ENCODE assay signal across 1 cellular context in genomic region chr13:39037410-39037879, GRCh38.
TF ChIP-seq lines count a peak whose summit lies in the region.

No MANE protein-coding gene starts in this region.

TF ChIP-seq in HepG2, 621 proteins besides CTCF, POLR2A, EP300 and RAD21 (continued from another document and continues in another):
- TF ChIP-seq RXRA (CRISPR knock-in tag; IDR thresholded peaks at IDR 0.05) = no peak
- no peak for TF ChIP-seq ZNF451 (CRISPR knock-in tag; IDR thresholded peaks at IDR 0.05)
- no peak for TF ChIP-seq PRPF4 (IDR thresholded peaks at IDR 0.05; ENCODE audit: low read depth, low read length, poor library complexity, severe bottlenecking)
- no peak for TF ChIP-seq ATF4 (CRISPR knock-in tag; IDR thresholded peaks at IDR 0.05)
- TF ChIP-seq TCF12 (IDR thresholded peaks at IDR 0.05) = no peak
- TF ChIP-seq TCF12 (CRISPR knock-in tag; IDR thresholded peaks at IDR 0.05) = 0 out of 2 replicates have a peak, but pooled peaks have one; percentile 55
- TF ChIP-seq AKNA (CRISPR knock-in tag; IDR thresholded peaks at IDR 0.05; ENCODE audit: borderline replicate concordance) = no peak
- no peak; the same call in 1 of the 2 replicates for TF ChIP-seq IRF2 (CRISPR knock-in tag; IDR thresholded peaks at IDR 0.05)
- no peak for TF ChIP-seq ZNF496 (CRISPR knock-in tag; IDR thresholded peaks at IDR 0.05; ENCODE audit: insufficient replicate concordance)
- no peak for TF ChIP-seq HIVEP1 (CRISPR knock-in tag; IDR thresholded peaks at IDR 0.05)
- TF ChIP-seq HDAC1 (CRISPR knock-in tag; IDR thresholded peaks at IDR 0.05) = no peak
- TF ChIP-seq ZNF20 (CRISPR knock-in tag; IDR thresholded peaks at IDR 0.05) = no peak
- TF ChIP-seq KAT2B (IDR thresholded peaks at IDR 0.05; ENCODE audit: borderline replicate concordance, low read depth, low read length) = no peak
- TF ChIP-seq SATB2 (CRISPR knock-in tag; IDR thresholded peaks at IDR 0.05) = no peak; the same call in 1 of the 2 replicates
- no peak for TF ChIP-seq PHF20 (CRISPR knock-in tag; IDR thresholded peaks at IDR 0.05)
- TF ChIP-seq ZNF274 (CRISPR knock-in tag; IDR thresholded peaks at IDR 0.05) = no peak; the same call in 1 of the 2 replicates
- TF ChIP-seq ZNF615 (CRISPR knock-in tag; IDR thresholded peaks at IDR 0.05; ENCODE audit: borderline replicate concordance) = no peak
- 0 out of 2 replicates have a peak, but pooled peaks have one; percentile 23 for TF ChIP-seq ZXDC (CRISPR knock-in tag; IDR thresholded peaks at IDR 0.05)
- no peak; the same call in 1 of the 2 replicates for TF ChIP-seq ZFY (CRISPR knock-in tag; IDR thresholded peaks at IDR 0.05)
- no peak for TF ChIP-seq ZNF3 (CRISPR knock-in tag; IDR thresholded peaks at IDR 0.05)
- TF ChIP-seq CCAR2 (optimal IDR thresholded peaks at IDR 0.05; ENCODE audit: low read depth, low read length) = no peak
- no peak for TF ChIP-seq ZKSCAN8 (CRISPR knock-in tag; IDR thresholded peaks at IDR 0.05; ENCODE audit: borderline replicate concordance)
- TF ChIP-seq SRSF4 (IDR thresholded peaks at IDR 0.05; ENCODE audit: low read depth, low read length, poor library complexity, severe bottlenecking) = no peak
- no peak; the same call in 1 of the 2 replicates for TF ChIP-seq ZNF788 (CRISPR knock-in tag; IDR thresholded peaks at IDR 0.05; ENCODE audit: borderline replicate concordance)
- 0 out of 2 replicates have a peak, but pooled peaks have one; percentile 11 for TF ChIP-seq ZNF580 (CRISPR knock-in tag; IDR thresholded peaks at IDR 0.05; ENCODE audit: borderline replicate concordance, low read depth)
- TF ChIP-seq HOXA3 (CRISPR knock-in tag; IDR thresholded peaks at IDR 0.05) = no peak
- TF ChIP-seq MXD1 (CRISPR knock-in tag; IDR thresholded peaks at IDR 0.05) = peak; percentile 43; the same call in 1 of the 2 replicates
- TF ChIP-seq E2F1 (CRISPR knock-in tag; IDR thresholded peaks at IDR 0.05) = no peak
- no peak for TF ChIP-seq TCF7L2 (IDR thresholded peaks at IDR 0.05; ENCODE audit: low read depth, low read length)
- no peak for TF ChIP-seq CENPX (CRISPR knock-in tag; IDR thresholded peaks at IDR 0.05)
- no peak for TF ChIP-seq ZMAT3 (CRISPR knock-in tag; conservative IDR thresholded peaks at IDR 0.05)
- 0 out of 2 replicates have a peak, but pooled peaks have one; percentile 23 for TF ChIP-seq HNRNPL (IDR thresholded peaks at IDR 0.05; ENCODE audit: low read depth, low read length)
- TF ChIP-seq TEF (CRISPR knock-in tag; IDR thresholded peaks at IDR 0.05) = no peak
- TF ChIP-seq HHEX (CRISPR knock-in tag; IDR thresholded peaks at IDR 0.05) = no peak
- no peak for TF ChIP-seq ZNF703 (CRISPR knock-in tag; IDR thresholded peaks at IDR 0.05; ENCODE audit: borderline replicate concordance)
- peak; percentile 72; the same call in 1 of the 2 replicates for TF ChIP-seq MEIS2 (CRISPR knock-in tag; IDR thresholded peaks at IDR 0.05)
- TF ChIP-seq ZNF766 (CRISPR knock-in tag; IDR thresholded peaks at IDR 0.05; ENCODE audit: borderline replicate concordance) = 0 out of 2 replicates have a peak, but pooled peaks have one; percentile 43
- TF ChIP-seq ZNF546 (CRISPR knock-in tag; conservative IDR thresholded peaks at IDR 0.05) = no peak
- TF ChIP-seq BCLAF1 (IDR thresholded peaks at IDR 0.05) = no peak
- TF ChIP-seq NONO (IDR thresholded peaks at IDR 0.05) = no peak
- TF ChIP-seq NONO (CRISPR knock-in tag; conservative IDR thresholded peaks at IDR 0.05) = 0 out of 2 replicates have a peak, but pooled peaks have one; percentile 40
- 0 out of 2 replicates have a peak, but pooled peaks have one; percentile 33 for TF ChIP-seq CHCHD3 (CRISPR knock-in tag; IDR thresholded peaks at IDR 0.05)
- TF ChIP-seq BRCA1 (CRISPR knock-in tag; IDR thresholded peaks at IDR 0.05) = no peak
- TF ChIP-seq ZNF550 (CRISPR knock-in tag; IDR thresholded peaks at IDR 0.05; ENCODE audit: borderline replicate concordance) = no peak
- no peak for TF ChIP-seq ZNF234 (CRISPR knock-in tag; conservative IDR thresholded peaks at IDR 0.05)
- no peak for TF ChIP-seq YEATS4 (CRISPR knock-in tag; IDR thresholded peaks at IDR 0.05; ENCODE audit: borderline replicate concordance)
- TF ChIP-seq POGZ (CRISPR knock-in tag; IDR thresholded peaks at IDR 0.05) = no peak
- no peak; the same call in 1 of the 2 replicates for TF ChIP-seq PHF8 (CRISPR knock-in tag; IDR thresholded peaks at IDR 0.05)
- no peak for TF ChIP-seq HDAC6 (IDR thresholded peaks at IDR 0.05; ENCODE audit: low read depth, low read length)
- no peak for TF ChIP-seq ZSCAN31 (CRISPR knock-in tag; IDR thresholded peaks at IDR 0.05; ENCODE audit: low read depth)
- TF ChIP-seq GATAD1 (CRISPR knock-in tag; IDR thresholded peaks at IDR 0.05) = no peak
- TF ChIP-seq ZNF414 (CRISPR knock-in tag; IDR thresholded peaks at IDR 0.05) = no peak
- TF ChIP-seq IKZF5 (CRISPR knock-in tag; IDR thresholded peaks at IDR 0.05) = no peak
- TF ChIP-seq MXI1 (IDR thresholded peaks at IDR 0.05; ENCODE audit: borderline replicate concordance, low read depth, low read length) = no peak; the same call in 2 of the 3 replicates
- TF ChIP-seq HNRNPH1 (optimal IDR thresholded peaks at IDR 0.05; ENCODE audit: low read depth, low read length) = no peak
- no peak for TF ChIP-seq ZNF660 (CRISPR knock-in tag; IDR thresholded peaks at IDR 0.05; ENCODE audit: borderline replicate concordance, low read depth)
- TF ChIP-seq ZNF564 (CRISPR knock-in tag; IDR thresholded peaks at IDR 0.05) = no peak
- TF ChIP-seq XRCC5 (optimal IDR thresholded peaks at IDR 0.05; ENCODE audit: low read length) = no peak
